In the genomic region with DNA sequence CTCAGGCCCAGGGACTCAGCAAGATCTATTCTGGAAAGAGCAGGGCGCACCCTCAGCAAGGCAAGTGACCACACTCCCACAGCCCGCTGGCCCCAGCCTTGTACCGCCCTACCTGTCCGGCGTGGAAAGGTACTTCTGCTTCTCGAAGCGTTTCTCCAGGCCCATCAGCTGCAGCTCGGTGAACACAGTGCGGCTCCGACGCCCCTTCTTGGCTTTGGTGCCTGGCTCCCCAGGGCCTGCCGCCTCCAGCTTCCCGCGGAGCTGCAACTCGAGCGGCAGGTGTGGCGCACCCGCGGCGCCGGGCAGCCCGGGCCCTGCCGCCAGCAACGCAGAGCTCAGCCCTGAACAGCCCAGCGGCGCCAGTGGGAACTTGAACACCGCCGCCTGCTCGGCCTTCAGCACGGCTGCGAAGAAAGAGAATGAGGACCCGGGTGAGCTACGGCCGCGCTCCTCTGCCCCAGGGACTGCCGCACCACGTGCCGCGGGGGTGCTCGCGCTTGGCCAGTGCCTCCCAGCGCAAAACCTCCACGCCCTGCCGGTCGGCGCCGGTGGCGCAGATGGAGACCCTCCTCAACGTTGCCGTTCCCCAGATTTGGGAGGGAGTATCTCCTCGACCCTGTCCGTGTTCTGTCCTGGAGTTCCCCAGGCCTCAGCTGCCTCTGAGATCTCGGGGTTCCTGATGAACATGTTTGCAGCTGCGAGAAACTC, we compare ENCODE assay signal across 13 cellular contexts. TPM values are rescaled to one million over a fixed set of nuclear protein-coding genes. Genes with fewer than 3 reads are reported as not detected.
DNase-seq lines count a peak whose midpoint lies in the region; ATAC-seq and TF ChIP-seq lines count a peak whose summit lies in the region.
"Had no signal": no experiment of that assay in that cellular context is flagged by ENCODE, and none has a peak within 500 bp of the region (broad histone marks: within the 10 kb centered on the region; RNA-seq: fewer than 3 reads in every experiment).

No MANE protein-coding gene starts in this region.

- POLR2A ChIA-PET in WTC11 (lab: Charles Lee): interaction anchor here (1.2 kb wide), 1 partner anchor 184 kb away, joined by 3 read pairs; no protein-coding TSS in a partner anchor

- intact Hi-C loops in activated naive CD4-positive, alpha-beta T cell treated with anti-CD3 and anti-CD28 coated beads for 36 hours (cut with micrococcal nuclease): loop anchor here (1.0 to 10.0 kb wide), 4 partner anchors 7 to 798 kb away; a partner anchor contains a TSS

- no peak for DNase-seq in activated naive CD4-positive, alpha-beta T cell treated with anti-CD3 and anti-CD28 coated beads for 36 hours
- DNase-seq in activated naive CD4-positive, alpha-beta T cell (lab: John Stamatoyannopoulos, UW): no peak
- DNase-seq in WTC11 (ENCODE audit: low spot score) (peak; percentile 46), immature natural killer cell (no peak), caudate nucleus (lab: John Stamatoyannopoulos, UW) (no peak), Ammon's horn (ENCODE audit: low spot score) (no peak)
- DNase-seq in stimulated activated effector memory CD8-positive, alpha-beta T cell treated with anti-CD3 and anti-CD28 coated beads, Interleukin-12 subunit alpha, Interleukin-12 subunit beta, amount 100 ng/mL, for 72 hours (ENCODE audit: low spot score in 2 of 2): no peak
- DNase-seq: colonic mucosa, NCI-H1436 treated with DMSO at 0.1 percent for 48 hours had no signal

- no peak overlapping the region for H3K27ac Mint-ChIP-seq in activated naive CD4-positive, alpha-beta T cell treated with anti-CD3 and anti-CD28 coated beads for 36 hours
- H3K27ac Mint-ChIP-seq in WTC11 (no peak overlapping the region), immature natural killer cell (peak overlapping the region in 1 of 6 donors; percentile 11)
- H3K27ac Mint-ChIP-seq in stimulated activated effector memory CD8-positive, alpha-beta T cell treated with anti-CD3 and anti-CD28 coated beads, Interleukin-12 subunit alpha, Interleukin-12 subunit beta, amount 100 ng/mL, for 72 hours: no peak overlapping the region

- H3K27ac ChIP-seq in caudate nucleus (ENCODE audit: low read depth, low read length): no peak overlapping the region
- H3K27ac ChIP-seq: C4-2B, colonic mucosa, neutrophil had no signal

- H3K36me3 Mint-ChIP-seq in activated naive CD4-positive, alpha-beta T cell treated with anti-CD3 and anti-CD28 coated beads for 36 hours (ENCODE audit: low read depth): no peaks in the 10 kb centered on the region
- H3K36me3 Mint-ChIP-seq in WTC11 (peaks cover 9% of the 10 kb centered on the region), immature natural killer cell (no peaks in the 10 kb centered on the region)
- peaks cover 14% of the 10 kb centered on the region for H3K36me3 Mint-ChIP-seq in stimulated activated effector memory CD8-positive, alpha-beta T cell treated with anti-CD3 and anti-CD28 coated beads, Interleukin-12 subunit alpha, Interleukin-12 subunit beta, amount 100 ng/mL, for 72 hours

- H3K4me1 Mint-ChIP-seq in activated naive CD4-positive, alpha-beta T cell treated with anti-CD3 and anti-CD28 coated beads for 36 hours (ENCODE audit: low read depth): peaks cover 38% of the 10 kb centered on the region
- H3K4me1 Mint-ChIP-seq in WTC11 (peaks cover 60% of the 10 kb centered on the region), immature natural killer cell (peaks cover 26 to 30% of the 10 kb centered on the region in 2 donors)
- peaks cover 49% of the 10 kb centered on the region for H3K4me1 Mint-ChIP-seq in stimulated activated effector memory CD8-positive, alpha-beta T cell treated with anti-CD3 and anti-CD28 coated beads, Interleukin-12 subunit alpha, Interleukin-12 subunit beta, amount 100 ng/mL, for 72 hours

- peaks cover 74% of the 10 kb centered on the region for H3K27me3 Mint-ChIP-seq in activated naive CD4-positive, alpha-beta T cell treated with anti-CD3 and anti-CD28 coated beads for 36 hours (ENCODE audit: low read depth)
- peaks cover 93% of the 10 kb centered on the region for H3K27me3 Mint-ChIP-seq in WTC11 (ENCODE audit: low read depth)
- peaks cover 11 to 45% (median 32%) of the 10 kb centered on the region in 3 donors for H3K27me3 Mint-ChIP-seq in immature natural killer cell (ENCODE audit: low read depth in 3 of 3)

- peak overlapping the region; percentile 54 for H3K4me3 Mint-ChIP-seq in activated naive CD4-positive, alpha-beta T cell treated with anti-CD3 and anti-CD28 coated beads for 36 hours
- H3K4me3 Mint-ChIP-seq in WTC11: peak overlapping the region; percentile 70
- peak overlapping the region; percentile 5 to 56 (median 27) for H3K4me3 Mint-ChIP-seq in immature natural killer cell
- H3K4me3 Mint-ChIP-seq in stimulated activated effector memory CD8-positive, alpha-beta T cell treated with anti-CD3 and anti-CD28 coated beads, Interleukin-12 subunit alpha, Interleukin-12 subunit beta, amount 100 ng/mL, for 72 hours: peak overlapping the region; percentile 69

- CTCF ChIA-PET in activated naive CD4-positive, alpha-beta T cell treated with anti-CD3 and anti-CD28 coated beads for 36 hours (lab: Charles Lee): interaction anchor here (1.0 kb wide), 1 partner anchor 10 kb away, joined by 4 read pairs; no protein-coding TSS in a partner anchor
- CTCF ChIA-PET in WTC11 (lab: Charles Lee): interaction anchor here (0.6 to 12.9 kb wide), 5 partner anchors 9 to 126 kb away, joined by 3 to 157 read pairs (median 6); no protein-coding TSS in a partner anchor

- ATAC-seq in WTC11 (no peak), HG03520 (IDR thresholded peaks at IDR 0.05; ENCODE audit: unreplicated experiment) (no peak)
- peak; percentile 23 for ATAC-seq in stimulated activated effector memory CD8-positive, alpha-beta T cell treated with anti-CD3 and anti-CD28 coated beads, Interleukin-12 subunit alpha, Interleukin-12 subunit beta, amount 100 ng/mL, for 72 hours
- ATAC-seq: Right ventricle myocardium inferior had no signal

- no peak for TF ChIP-seq CTCF in WTC11 (IDR thresholded peaks at IDR 0.05)

- H3K9me3 Mint-ChIP-seq in activated naive CD4-positive, alpha-beta T cell treated with anti-CD3 and anti-CD28 coated beads for 36 hours: no peaks in the 10 kb centered on the region
- H3K9me3 Mint-ChIP-seq in WTC11 (no peaks in the 10 kb centered on the region), immature natural killer cell (peaks cover 0 to 6% (median 0%) of the 10 kb centered on the region in 6 donors)
- no peaks in the 10 kb centered on the region for H3K9me3 Mint-ChIP-seq in stimulated activated effector memory CD8-positive, alpha-beta T cell treated with anti-CD3 and anti-CD28 coated beads, Interleukin-12 subunit alpha, Interleukin-12 subunit beta, amount 100 ng/mL, for 72 hours

TF ChIP-seq in WTC11, 78 proteins besides CTCF, POLR2A, EP300 and RAD21:
- TF ChIP-seq TP53 (CRISPR knock-in tag; IDR thresholded peaks at IDR 0.05): 0 out of 2 replicates have a peak, but pooled peaks have one; percentile 29
- TF ChIP-seq, protein P1, sequence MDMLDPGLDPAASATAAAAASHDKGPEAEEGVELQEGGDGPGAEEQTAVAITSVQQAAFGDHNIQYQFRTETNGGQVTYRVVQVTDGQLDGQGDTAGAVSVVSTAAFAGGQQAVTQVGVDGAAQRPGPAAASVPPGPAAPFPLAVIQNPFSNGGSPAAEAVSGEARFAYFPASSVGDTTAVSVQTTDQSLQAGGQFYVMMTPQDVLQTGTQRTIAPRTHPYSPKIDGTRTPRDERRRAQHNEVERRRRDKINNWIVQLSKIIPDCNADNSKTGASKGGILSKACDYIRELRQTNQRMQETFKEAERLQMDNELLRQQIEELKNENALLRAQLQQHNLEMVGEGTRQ (CRISPR knock-in tag; IDR thresholded peaks at IDR 0.05): peak; percentile 51
- TF ChIP-seq, protein P2, sequence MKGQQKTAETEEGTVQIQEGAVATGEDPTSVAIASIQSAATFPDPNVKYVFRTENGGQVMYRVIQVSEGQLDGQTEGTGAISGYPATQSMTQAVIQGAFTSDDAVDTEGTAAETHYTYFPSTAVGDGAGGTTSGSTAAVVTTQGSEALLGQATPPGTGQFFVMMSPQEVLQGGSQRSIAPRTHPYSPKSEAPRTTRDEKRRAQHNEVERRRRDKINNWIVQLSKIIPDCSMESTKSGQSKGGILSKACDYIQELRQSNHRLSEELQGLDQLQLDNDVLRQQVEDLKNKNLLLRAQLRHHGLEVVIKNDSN (CRISPR knock-in tag; IDR thresholded peaks at IDR 0.05): peak; percentile 40; the same call in 1 of the 2 replicates
- TF ChIP-seq TCF7 (CRISPR knock-in tag; IDR thresholded peaks at IDR 0.05; ENCODE audit: low read depth): no peak
- TF ChIP-seq, protein P3, sequence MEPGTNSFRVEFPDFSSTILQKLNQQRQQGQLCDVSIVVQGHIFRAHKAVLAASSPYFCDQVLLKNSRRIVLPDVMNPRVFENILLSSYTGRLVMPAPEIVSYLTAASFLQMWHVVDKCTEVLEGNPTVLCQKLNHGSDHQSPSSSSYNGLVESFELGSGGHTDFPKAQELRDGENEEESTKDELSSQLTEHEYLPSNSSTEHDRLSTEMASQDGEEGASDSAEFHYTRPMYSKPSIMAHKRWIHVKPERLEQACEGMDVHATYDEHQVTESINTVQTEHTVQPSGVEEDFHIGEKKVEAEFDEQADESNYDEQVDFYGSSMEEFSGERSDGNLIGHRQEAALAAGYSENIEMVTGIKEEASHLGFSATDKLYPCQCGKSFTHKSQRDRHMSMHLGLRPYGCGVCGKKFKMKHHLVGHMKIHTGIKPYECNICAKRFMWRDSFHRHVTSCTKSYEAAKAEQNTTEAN (CRISPR knock-in tag; IDR thresholded peaks at IDR 0.05): no peak
TF ChIP-seq in WTC11: peak in this region for 3.

RNA-seq across cellular contexts. Expression of a gene that starts 2.2 kb away (rescaled TPM):
- under 1 TPM; 0.17 to 0.21 TPM for total RNA-seq in activated naive CD4-positive, alpha-beta T cell treated with anti-CD3 and anti-CD28 coated beads for 36 hours
- total RNA-seq in WTC11 (2021): 8.9 to 10.6 TPM (median 9.0 TPM) in 3 replicates
- not detected for polyA plus RNA-seq in immature natural killer cell
- total RNA-seq: colonic mucosa, Right ventricle myocardium inferior had no signal
